In the genomic region with DNA sequence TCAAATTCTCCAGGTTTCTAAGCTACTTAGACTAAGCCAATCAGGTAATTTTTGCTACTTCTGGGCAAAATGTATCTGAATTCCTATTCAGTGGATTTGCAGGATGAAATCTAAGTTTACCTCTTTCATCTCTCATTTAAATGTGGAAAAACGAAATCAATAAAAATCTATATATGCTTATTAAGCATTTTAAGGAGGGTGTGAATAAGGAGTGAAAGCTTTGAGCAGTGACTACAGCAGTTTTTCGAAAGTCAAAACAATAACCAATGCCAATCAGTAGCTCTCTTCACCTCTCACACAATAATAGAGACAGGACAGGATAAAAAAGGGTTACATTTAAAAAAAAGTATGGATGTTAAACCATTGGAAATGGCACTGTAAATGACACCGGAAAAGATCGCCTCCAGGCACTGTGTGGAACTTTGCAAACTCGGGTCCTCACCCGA, we compare ENCODE assay signal across 8 cellular contexts. TPM values are rescaled to one million over a fixed set of nuclear protein-coding genes. Genes with fewer than 3 reads are reported as not detected.
DNase-seq lines count a peak whose midpoint lies in the region; ATAC-seq, FAIRE-seq and TF ChIP-seq lines count a peak whose summit lies in the region.

No MANE protein-coding gene starts in this region.

- TF ChIP-seq POLR2A in HCT116 (IDR thresholded peaks at IDR 0.05; ENCODE audit: borderline replicate concordance, extremely low read depth, insufficient read depth, insufficient read length): peak; percentile 92

- POLR2A ChIA-PET in HCT116 (lab: Charles Lee): interaction anchor here (0.6 to 1.4 kb wide), 7 partner anchors 8 to 130 kb away, joined by 3 to 5 read pairs (median 4); a partner anchor contains a TSS

- no peak for TF ChIP-seq CTCF in D721Med (IDR thresholded peaks at IDR 0.05; ENCODE audit: insufficient read depth, missing control alignments)
- TF ChIP-seq CTCF in HCT116 (IDR thresholded peaks at IDR 0.05 in 2 of 3, conservative IDR thresholded peaks at IDR 0.05 in 1 of 3; ENCODE audit: borderline replicate concordance in 1 of 3, insufficient read depth in 1 of 3, low read depth in 2 of 3, low read length in 2 of 3): no peak
- TF ChIP-seq CTCF in thoracic aorta (IDR thresholded peaks at IDR 0.05): no peak
- TF ChIP-seq CTCF in GM13977 (IDR thresholded peaks at IDR 0.05; ENCODE audit: extremely low read depth, insufficient read depth, missing control alignments): no peak

- peak overlapping the region; percentile 75 to 80 for H3K4me3 ChIP-seq in HCT116 (replicated peaks in 1 of 2; ENCODE audit: low read depth in 1 of 2, low read length in 2 of 2)
- H3K4me3 ChIP-seq in iPS-11a (ENCODE audit: low read depth, low read length): peak overlapping the region; percentile 21
- H3K4me3 ChIP-seq in thoracic aorta: peak overlapping the region; percentile 81

- BruUV-seq in HCT116 (replicated peaks; lab: Mats Ljungman, UMichigan): no TSS peak

- no peak for TF ChIP-seq RAD21 in HCT116 (IDR thresholded peaks at IDR 0.05; ENCODE audit: low read depth)

- peak overlapping the region; percentile 76 for H3K4me2 ChIP-seq in HCT116 (ENCODE audit: low read length)

- no peaks in the 10 kb centered on the region for H3K27me3 Mint-ChIP-seq in T-helper 17 cell

- no peak for ATAC-seq in HCT116
- no peak for ATAC-seq in T-helper 17 cell
- no peak for ATAC-seq in thoracic aorta (ENCODE audit: insufficient number of reproducible peaks, low FRiP score, low read depth)

- H4K20me1 ChIP-seq in HCT116 (ENCODE audit: insufficient read depth): no peaks in the 10 kb centered on the region

- peak overlapping the region; percentile 82 for H3K27ac Mint-ChIP-seq in T-helper 17 cell

- CTCF ChIA-PET in HCT116 (lab: Charles Lee): interaction anchor here (0.7 to 1.2 kb wide), 2 partner anchors 11 to 238 kb away, joined by 3 read pairs; no protein-coding TSS in a partner anchor

- H3K4me1 Mint-ChIP-seq in T-helper 17 cell: peaks cover 10% of the 10 kb centered on the region

- intact Hi-C loops in HCT116 (cut with micrococcal nuclease): no loop called here

- H3K27me3 ChIP-seq in HCT116 (ENCODE audit: insufficient read depth, low read length) (no peaks in the 10 kb centered on the region), thoracic aorta (replicated peaks; ENCODE audit: insufficient read depth) (no peaks in the 10 kb centered on the region)

- H3K9me3 ChIP-seq in HCT116 (ENCODE audit: control insufficient read depth in 1 of 2, insufficient read depth in 1 of 2, low read depth in 1 of 2, low read length in 2 of 2) (no peaks in the 10 kb centered on the region), T-helper 17 cell (ENCODE audit: control insufficient read depth, low read length, poor library complexity, severe bottlenecking) (no peaks in the 10 kb centered on the region), thoracic aorta (no peaks in the 10 kb centered on the region)

- H3K27ac ChIP-seq in HCT116 (ENCODE audit: low read depth, low read length): no peak overlapping the region; the same call in 1 of the 2 replicates
- peak overlapping the region; percentile 26 to 83 for H3K27ac ChIP-seq in thoracic aorta

- in situ Hi-C loops in GM13977 (cut with MboI; ENCODE audit: low pct_unique_long_range_greater_than_20kb, low sequenced_read_pairs, unreplicated experiment): no loop called here

- H2AFZ ChIP-seq in HCT116 (ENCODE audit: low read depth, low read length, poor library complexity, severe bottlenecking): peak overlapping the region; percentile 98

- DNase-seq in D721Med (ENCODE audit: insufficient read length, low spot score): no peak
- no peak for DNase-seq in HCT116 (ENCODE audit: low read depth, low spot score)
- DNase-seq in T-helper 17 cell: no peak
- no peak for DNase-seq in thoracic aorta (ENCODE audit: low spot score)
- no peak for DNase-seq in amniotic stem cell (lab: John Stamatoyannopoulos, UW)
- no peak for DNase-seq in GM13977 (ENCODE audit: low spot score)
- DNase-seq in NCI-H1092 (lab: John Stamatoyannopoulos, UW): no peak

- H3K36me3 ChIP-seq in HCT116 (ENCODE audit: control insufficient read depth in 1 of 2, insufficient read depth in 2 of 2, low read length in 2 of 2): no peaks in the 10 kb centered on the region
- H3K36me3 ChIP-seq in thoracic aorta: no peaks in the 10 kb centered on the region

- no peaks in the 10 kb centered on the region for H3K9me2 ChIP-seq in HCT116 (ENCODE audit: insufficient read depth)

- peak overlapping the region; percentile 94 for H3K4me3 Mint-ChIP-seq in T-helper 17 cell

- RAD21 ChIA-PET in HCT116 (lab: Charles Lee; ENCODE audit: low non-redundant PET in 1 of 2, low total read pairs in 2 of 2, uncharacterized antibody in 2 of 2, unreplicated experiment in 2 of 2): interaction anchor here (0.9 to 1.0 kb wide), 2 partner anchors 19 to 1506 kb away, joined by 3 read pairs; no protein-coding TSS in a partner anchor

- H3K4me1 ChIP-seq in HCT116 (ENCODE audit: control insufficient read depth in 1 of 2, insufficient read depth in 2 of 2, low read length in 2 of 2) (peaks cover 8 to 12% of the 10 kb centered on the region in 2 experiments), thoracic aorta (ENCODE audit: control insufficient read depth in 1 of 2, low read depth in 2 of 2) (peaks cover 0 to 7% of the 10 kb centered on the region in 2 donors)

- peak; percentile 48 for FAIRE-seq in D721Med (lab: Jason Lieb, UNC)

- H3K79me2 ChIP-seq in HCT116 (ENCODE audit: insufficient read depth, low read length): peaks cover 7% of the 10 kb centered on the region; the same call in 1 of the 2 replicates

- peak overlapping the region; percentile 50 for H3K9ac ChIP-seq in HCT116 (ENCODE audit: low read length)

- H3K36me3 Mint-ChIP-seq in T-helper 17 cell (ENCODE audit: low read depth): no peaks in the 10 kb centered on the region

TF ChIP-seq in HCT116, 20 proteins besides CTCF, POLR2A, EP300 and RAD21:
- TF ChIP-seq CBX3 (IDR thresholded peaks at IDR 0.05; ENCODE audit: low read depth) (no peak), POLR2AphosphoS5 (IDR thresholded peaks at IDR 0.05; ENCODE audit: low read depth, low read length) (0 out of 2 replicates have a peak, but pooled peaks have one; percentile 86), FOSL1 (IDR thresholded peaks at IDR 0.05; ENCODE audit: low read depth) (no peak)

RNA-seq across cellular contexts. Expression of a gene that starts 0.5 kb away (rescaled TPM):
- total RNA-seq in HCT116 (2021; ENCODE audit: unreplicated experiment) (11.2 TPM), T-helper 17 cell (10 to 100 TPM; 10.3 to 13.2 TPM), thoracic aorta (10 to 100 TPM; 14.1 to 22.1 TPM)
- polyA plus RNA-seq in HCT116 (2012): 3.1 and 3.3 TPM in 2 replicates

Comparison
In these comparisons a context has a peak if more than half of its experiments do, and no peak if none do; other contexts are left out.
1. H3K4me3 ChIP-seq: peak in every context shown above with its lines; median percentile 81 in thoracic aorta; 78 in HCT116; 21 in iPS-11a.